ENCODE assay signal across 17 cellular contexts in the genomic region with DNA sequence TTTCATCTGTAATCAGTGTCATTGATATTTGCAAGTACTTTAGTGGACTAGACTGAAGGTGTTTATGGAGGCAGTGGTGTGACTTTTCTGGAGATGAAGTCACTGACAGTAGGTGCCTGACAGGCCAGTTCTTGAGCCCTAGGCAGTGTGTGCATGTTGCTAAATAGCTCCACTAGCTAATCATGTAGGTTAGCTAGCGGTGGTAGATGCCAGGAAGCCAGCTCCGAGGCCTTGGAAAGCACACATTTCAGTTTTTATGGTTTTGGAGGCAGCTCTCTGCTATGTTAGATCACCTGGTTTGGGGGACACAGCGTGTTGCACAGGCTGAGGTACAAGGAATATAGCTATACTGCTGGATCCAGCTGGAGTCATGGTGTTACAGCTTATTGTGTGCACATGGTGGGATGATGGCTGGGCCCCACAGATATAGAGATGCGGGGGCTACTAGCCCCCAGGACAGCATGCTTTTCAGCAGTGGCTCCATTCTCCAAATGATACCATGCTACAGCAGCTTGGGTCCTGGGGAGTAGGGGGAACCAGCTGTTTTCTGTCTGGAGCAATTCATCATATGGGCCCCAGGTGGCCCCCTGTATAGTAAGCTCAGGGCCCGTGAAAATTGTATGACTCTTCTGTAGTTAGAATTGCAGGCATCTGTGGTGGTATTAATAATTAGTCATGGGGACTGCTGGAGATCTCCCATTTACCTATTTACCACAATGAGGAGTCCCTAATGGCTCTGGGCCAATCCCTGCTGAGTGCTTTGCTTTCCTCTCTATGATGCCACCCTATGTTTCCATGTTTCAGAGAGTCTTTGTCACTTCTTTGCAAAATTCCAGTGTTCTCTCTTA.
DNase-seq lines count a peak whose midpoint lies in the region; ATAC-seq and TF ChIP-seq lines count a peak whose summit lies in the region.
"Had no signal": no experiment of that assay in that cellular context is flagged by ENCODE, and none has a peak within 500 bp of the region (broad histone marks: within the 10 kb centered on the region; RNA-seq: fewer than 3 reads in every experiment).

No MANE protein-coding gene starts in this region.

- CTCF ChIA-PET in RWPE1 (lab: Yijun Ruan, JAX): no interaction called here

- ATAC-seq in stimulated activated memory B cell treated with anti-CD40 and anti-IgM and Interleukin-4, amounts not matched to agents 10 μg/mL and 1 μg/mL and 100 μg/mL, for 72 hours: peak; percentile 39
- ATAC-seq: A549; CD8-positive, alpha-beta T cell; GM23338 had no signal

- no peak overlapping the region for H3K27ac Mint-ChIP-seq in stimulated activated memory B cell treated with anti-CD40 and anti-IgM and Interleukin-4, amounts not matched to agents 10 μg/mL and 1 μg/mL and 100 μg/mL, for 72 hours
- H3K27ac Mint-ChIP-seq: CD14-positive monocyte; CD8-positive, alpha-beta T cell; GM23338 had no signal

- DNase-seq in NCI-H524 (lab: John Stamatoyannopoulos, UW) (peak; percentile 20 to 34), NCI-H524 treated with DMSO at 0.1 percent for 48 hours (lab: John Stamatoyannopoulos, UW) (no peak), HT1080 (ENCODE audit: low read depth) (peak; percentile 11), islet precursor cell (peak; percentile 57), RWPE1 (ENCODE audit: low spot score) (no peak), UCSD-AML1 (lab: John Stamatoyannopoulos, UW; ENCODE audit: unreplicated experiment) (no peak)
- DNase-seq: CD8-positive, alpha-beta T cell; COR-L47; DMS153; DMS79 treated with DMSO at 0.1 percent for 48 hours; EL; GDM1; H7 had no signal

- H3K27me3 Mint-ChIP-seq in stimulated activated memory B cell treated with anti-CD40 and anti-IgM and Interleukin-4, amounts not matched to agents 10 μg/mL and 1 μg/mL and 100 μg/mL, for 72 hours: no peaks in the 10 kb centered on the region

- H3K27ac ChIP-seq in RWPE1: no peak overlapping the region
- H3K27ac ChIP-seq: A549 had no signal

- peaks cover 15% of the 10 kb centered on the region for H3K9me3 Mint-ChIP-seq in stimulated activated memory B cell treated with anti-CD40 and anti-IgM and Interleukin-4, amounts not matched to agents 10 μg/mL and 1 μg/mL and 100 μg/mL, for 72 hours
- H3K9me3 Mint-ChIP-seq: GM23338 had no signal

- no peaks in the 10 kb centered on the region for H3K4me1 Mint-ChIP-seq in stimulated activated memory B cell treated with anti-CD40 and anti-IgM and Interleukin-4, amounts not matched to agents 10 μg/mL and 1 μg/mL and 100 μg/mL, for 72 hours
- H3K4me1 Mint-ChIP-seq: CD14-positive monocyte, GM23338 had no signal

- H3K4me3 Mint-ChIP-seq in stimulated activated memory B cell treated with anti-CD40 and anti-IgM and Interleukin-4, amounts not matched to agents 10 μg/mL and 1 μg/mL and 100 μg/mL, for 72 hours: no peak overlapping the region
- H3K4me3 Mint-ChIP-seq: CD14-positive monocyte; CD8-positive, alpha-beta T cell; GM23338 had no signal

- no peak for TF ChIP-seq CTCF in RWPE1 (conservative IDR thresholded peaks at IDR 0.05; ENCODE audit: low read depth)

- no peaks in the 10 kb centered on the region for H3K36me3 Mint-ChIP-seq in stimulated activated memory B cell treated with anti-CD40 and anti-IgM and Interleukin-4, amounts not matched to agents 10 μg/mL and 1 μg/mL and 100 μg/mL, for 72 hours
- H3K36me3 Mint-ChIP-seq: CD14-positive monocyte; CD8-positive, alpha-beta T cell had no signal

- POLR2A ChIA-PET in RWPE1 (lab: Yijun Ruan, JAX; ENCODE audit: low non-redundant PET): no interaction called here

Comparison
In these comparisons a context has a peak if more than half of its experiments do, and no peak if none do; other contexts are left out.
1. DNase-seq: peak in NCI-H524 (2 of 2), HT1080 (single experiment) and islet precursor cell (single experiment); none in NCI-H524 treated with DMSO at 0.1 percent for 48 hours (single experiment), RWPE1 (single experiment) and UCSD-AML1 (single experiment).